In genomic region chr1:29057700-29058099, GRCh38 we compare ENCODE assay signal across 22 cellular contexts.
DNase-seq lines count a peak whose midpoint lies in the region; ATAC-seq and TF ChIP-seq lines count a peak whose summit lies in the region.
"Had no signal": no experiment of that assay in that cellular context is flagged by ENCODE, and none has a peak within 500 bp of the region (broad histone marks: within the 10 kb centered on the region; RNA-seq: fewer than 3 reads in every experiment).

No MANE protein-coding gene starts in this region.

- H3K27me3 Mint-ChIP-seq in activated naive CD4-positive, alpha-beta T cell treated with anti-CD3 and anti-CD28 coated beads, Interleukin-2, amount 50 U/mL, for 24 hours, result no peaks in the 10 kb centered on the region
- H3K27me3 Mint-ChIP-seq: CD8-positive, alpha-beta memory T cell had no signal

- H3K4me1 Mint-ChIP-seq in activated naive CD4-positive, alpha-beta T cell treated with anti-CD3 and anti-CD28 coated beads, Interleukin-2, amount 50 U/mL, for 24 hours, result peaks cover 20% of the 10 kb centered on the region

- H3K4me3 ChIP-seq in choroid plexus epithelial cell (ENCODE audit: low read depth, low read length) (no peak overlapping the region), SJCRH30 (no peak overlapping the region)
- H3K4me3 ChIP-seq: GM23338, PC-9, SJSA1 had no signal

- no peak overlapping the region for H3K4me3 Mint-ChIP-seq in activated naive CD4-positive, alpha-beta T cell treated with anti-CD3 and anti-CD28 coated beads, Interleukin-2, amount 50 U/mL, for 24 hours
- H3K4me3 Mint-ChIP-seq: CD8-positive, alpha-beta memory T cell; GM23338 had no signal

- H3K36me3 ChIP-seq in SJCRH30, result 0 out of 2 replicates have a peak, but pooled peaks cover 2% of the 10 kb centered on the region
- H3K36me3 ChIP-seq: SJSA1 had no signal

- H3K36me3 Mint-ChIP-seq in activated naive CD4-positive, alpha-beta T cell treated with anti-CD3 and anti-CD28 coated beads, Interleukin-2, amount 50 U/mL, for 24 hours, result peaks cover 3% of the 10 kb centered on the region

- no peaks in the 10 kb centered on the region for H3K9me3 ChIP-seq in SJCRH30 (replicated peaks)
- H3K9me3 ChIP-seq: SJSA1 had no signal

- peak overlapping the region; percentile 36 for H3K27ac Mint-ChIP-seq in activated naive CD4-positive, alpha-beta T cell treated with anti-CD3 and anti-CD28 coated beads, Interleukin-2, amount 50 U/mL, for 24 hours
- H3K27ac Mint-ChIP-seq: GM23338 had no signal

- no peaks in the 10 kb centered on the region for H3K27me3 ChIP-seq in SJCRH30
- H3K27me3 ChIP-seq: SJSA1 had no signal

- no peaks in the 10 kb centered on the region for H3K9me3 Mint-ChIP-seq in activated naive CD4-positive, alpha-beta T cell treated with anti-CD3 and anti-CD28 coated beads, Interleukin-2, amount 50 U/mL, for 24 hours
- H3K9me3 Mint-ChIP-seq: CD8-positive, alpha-beta memory T cell; GM23338 had no signal

- 0 out of 2 replicates have a peak, but pooled peaks cover 2% of the 10 kb centered on the region for H3K4me1 ChIP-seq in SJCRH30
- H3K4me1 ChIP-seq: SJSA1 had no signal

- no peak for DNase-seq in activated naive CD4-positive, alpha-beta T cell treated with Interleukin-2 at 50 U/mL for 16 hours
- DNase-seq in OCI-M1 (lab: John Stamatoyannopoulos, UW) (peak; percentile 9), choroid plexus epithelial cell (ENCODE audit: low read depth) (peak; percentile 4), SJCRH30 (no peak)
- DNase-seq: C1 segment of cervical spinal cord; CD8-positive, alpha-beta memory T cell; DMS53; EL; HCEC 1CT; KG1; NCI-H1105 treated with DMSO at 0.1 percent for 48 hours; NCI-H1694 treated with DMSO at 0.1 percent for 48 hours; NCI-H226; NCI-H524; NCI-H82; PC-9 had no signal

- ATAC-seq in HG03025 (IDR thresholded peaks at IDR 0.05; ENCODE audit: low FRiP score, unreplicated experiment) (no peak), HG02610 (IDR thresholded peaks at IDR 0.05; ENCODE audit: unreplicated experiment) (no peak)
- ATAC-seq: GM23338 had no signal

- H3K27ac ChIP-seq in SJCRH30, result no peak overlapping the region
- H3K27ac ChIP-seq: PC-9, RWPE1, SJSA1 had no signal

- no peak for TF ChIP-seq CTCF in choroid plexus epithelial cell (conservative IDR thresholded peaks at IDR 0.05; ENCODE audit: low read depth, low read length)

Comparison
In these comparisons a context has a peak if more than half of its experiments do, and no peak if none do; other contexts are left out.
1. DNase-seq: peak in OCI-M1 (single experiment) and choroid plexus epithelial cell (single experiment); none in activated naive CD4-positive, alpha-beta T cell treated with Interleukin-2 at 50 U/mL for 16 hours (single experiment) and SJCRH30 (0 of 2).